Comparison of ENCODE assay signal across 15 cellular contexts in the genomic region with DNA sequence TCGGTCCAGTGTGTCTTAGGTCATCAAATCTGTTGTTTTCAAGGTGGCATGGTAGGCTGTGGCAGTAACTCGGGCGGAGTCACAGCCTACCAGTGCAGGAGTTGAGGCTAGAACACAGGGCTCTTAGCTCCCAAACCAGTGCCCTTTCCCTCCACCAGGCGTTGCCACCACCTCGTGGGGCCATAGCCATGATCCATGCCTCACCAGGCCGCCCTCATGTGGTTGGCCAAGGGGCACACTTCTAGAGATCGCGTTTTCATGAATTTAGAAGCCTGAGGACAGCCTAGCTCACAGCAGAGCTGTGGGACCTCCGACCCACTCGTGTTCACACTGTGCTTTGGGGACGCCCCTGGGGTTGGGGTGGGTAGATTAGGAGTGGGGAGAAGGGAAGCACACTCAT. TPM values are rescaled to one million over a fixed set of nuclear protein-coding genes. Genes with fewer than 3 reads are reported as not detected.
DNase-seq lines count a peak whose midpoint lies in the region; TF ChIP-seq lines count a peak whose summit lies in the region.
"Had no signal": no experiment of that assay in that cellular context is flagged by ENCODE, and none has a peak within 500 bp of the region (broad histone marks: within the 10 kb centered on the region; RNA-seq: fewer than 3 reads in every experiment).

No MANE protein-coding gene starts in this region.

- H3K9ac ChIP-seq in OCI-LY3 (ENCODE audit: low read length) = no peak overlapping the region

- peak; percentile 41 for TF ChIP-seq CTCF in OCI-LY3 (IDR thresholded peaks at IDR 0.05; ENCODE audit: low read depth, low read length)

- POLR2A ChIA-PET in activated CD4-positive, alpha-beta memory T cell treated with anti-CD3 and anti-CD28 coated beads, Interleukin-2, amount 10 ng/mL, durations not matched to agents 7 days and 5 days (lab: Charles Lee) = interaction anchor here (5.0 kb wide), 1 partner anchor 9 kb away, joined by 47 read pairs; a partner anchor contains a TSS
- POLR2A ChIA-PET in activated CD4-positive, alpha-beta memory T cell treated with anti-CD3 and anti-CD28 coated beads for 36 hours (lab: Charles Lee) = interaction anchor here (1.8 kb wide), 1 partner anchor 10 kb away, joined by 7 read pairs; a partner anchor contains a TSS

- peaks cover 52% of the 10 kb centered on the region for H3K36me3 Mint-ChIP-seq in activated CD4-positive, alpha-beta memory T cell treated with anti-CD3 and anti-CD28 coated beads, Interleukin-2, amount 10 ng/mL, durations not matched to agents 7 days and 5 days (ENCODE audit: low read depth)
- H3K36me3 Mint-ChIP-seq in activated CD4-positive, alpha-beta memory T cell treated with anti-CD3 and anti-CD28 coated beads for 36 hours = peaks cover 36% of the 10 kb centered on the region

- no peaks in the 10 kb centered on the region for H3K9me3 ChIP-seq in OCI-LY3 (ENCODE audit: insufficient read depth, low read length)
- H3K9me3 ChIP-seq: BE2C had no signal

- intact Hi-C loops in activated CD4-positive, alpha-beta memory T cell treated with anti-CD3 and anti-CD28 coated beads for 36 hours (cut with micrococcal nuclease) = no loop called here

- no peak overlapping the region for H3K4me2 ChIP-seq in OCI-LY3 (ENCODE audit: low read length)

- H3K79me2 ChIP-seq in OCI-LY3 (ENCODE audit: low read length) = peaks cover 73% of the 10 kb centered on the region

- CTCF ChIA-PET in activated CD4-positive, alpha-beta memory T cell treated with anti-CD3 and anti-CD28 coated beads, Interleukin-2, amount 10 ng/mL, durations not matched to agents 7 days and 5 days (lab: Charles Lee) = no interaction called here
- CTCF ChIA-PET in activated CD4-positive, alpha-beta memory T cell treated with anti-CD3 and anti-CD28 coated beads for 36 hours (lab: Charles Lee) = interaction anchor here (0.6 to 2.3 kb wide), 4 partner anchors 16 to 66 kb away, joined by 3 to 7 read pairs (median 4); no protein-coding TSS in a partner anchor

- H3K4me3 Mint-ChIP-seq in activated CD4-positive, alpha-beta memory T cell treated with anti-CD3 and anti-CD28 coated beads, Interleukin-2, amount 10 ng/mL, durations not matched to agents 7 days and 5 days = no peak overlapping the region
- no peak overlapping the region for H3K4me3 Mint-ChIP-seq in activated CD4-positive, alpha-beta memory T cell treated with anti-CD3 and anti-CD28 coated beads for 36 hours
- H3K4me3 Mint-ChIP-seq: CD8-positive, alpha-beta memory T cell had no signal

- H2AFZ ChIP-seq in OCI-LY3 (ENCODE audit: low read depth, low read length) = no peak overlapping the region

- H3K27me3 ChIP-seq in H7 (ENCODE audit: control insufficient read depth, insufficient read depth, low read length) = no peaks in the 10 kb centered on the region
- H3K27me3 ChIP-seq in OCI-LY3 (ENCODE audit: low read depth, low read length) = no peaks in the 10 kb centered on the region
- H3K27me3 ChIP-seq: BE2C had no signal

- H3K4me1 Mint-ChIP-seq in activated CD4-positive, alpha-beta memory T cell treated with anti-CD3 and anti-CD28 coated beads, Interleukin-2, amount 10 ng/mL, durations not matched to agents 7 days and 5 days = peaks cover 50% of the 10 kb centered on the region
- peaks cover 39% of the 10 kb centered on the region for H3K4me1 Mint-ChIP-seq in activated CD4-positive, alpha-beta memory T cell treated with anti-CD3 and anti-CD28 coated beads for 36 hours (ENCODE audit: low read depth)

- peak overlapping the region; percentile 12 for H3K27ac Mint-ChIP-seq in activated CD4-positive, alpha-beta memory T cell treated with anti-CD3 and anti-CD28 coated beads, Interleukin-2, amount 10 ng/mL, durations not matched to agents 7 days and 5 days
- H3K27ac Mint-ChIP-seq in activated CD4-positive, alpha-beta memory T cell treated with anti-CD3 and anti-CD28 coated beads for 36 hours = no peak overlapping the region

- no peaks in the 10 kb centered on the region for H3K27me3 Mint-ChIP-seq in activated CD4-positive, alpha-beta memory T cell treated with anti-CD3 and anti-CD28 coated beads, Interleukin-2, amount 10 ng/mL, durations not matched to agents 7 days and 5 days
- H3K27me3 Mint-ChIP-seq in activated CD4-positive, alpha-beta memory T cell treated with anti-CD3 and anti-CD28 coated beads for 36 hours = no peaks in the 10 kb centered on the region
- H3K27me3 Mint-ChIP-seq: CD8-positive, alpha-beta memory T cell had no signal

- no peak overlapping the region for H3K4me3 ChIP-seq in H7 (ENCODE audit: insufficient read depth, low read depth, low read length)
- no peak overlapping the region for H3K4me3 ChIP-seq in OCI-LY3 (ENCODE audit: low read length)

- peaks cover 3% of the 10 kb centered on the region for H3K36me3 ChIP-seq in H7 (replicated peaks; ENCODE audit: control insufficient read depth, insufficient read depth, low read length)
- H3K36me3 ChIP-seq in OCI-LY3 (replicated peaks; ENCODE audit: low read depth, low read length) = peaks cover 91% of the 10 kb centered on the region
- H3K36me3 ChIP-seq: BE2C had no signal

- peaks cover 42% of the 10 kb centered on the region for H3K4me1 ChIP-seq in OCI-LY3 (ENCODE audit: low read length)
- H3K4me1 ChIP-seq: BE2C had no signal

- DNase-seq in activated CD4-positive, alpha-beta memory T cell treated with anti-CD3 and anti-CD28 coated beads, Interleukin-2, amount 10 ng/mL, durations not matched to agents 7 days and 5 days = no peak
- no peak for DNase-seq in activated CD4-positive, alpha-beta memory T cell treated with anti-CD3 and anti-CD28 coated beads for 36 hours
- DNase-seq in H7 = peak; percentile 60
- peak; percentile 43 for DNase-seq in iPS-NIHi7 (ENCODE audit: extremely low spot score)
- DNase-seq in D341Med (ENCODE audit: low spot score) = no peak
- DNase-seq in SW480 (ENCODE audit: low spot score) = no peak
- DNase-seq in kidney glomerular epithelial cell (lab: John Stamatoyannopoulos, UW) = no peak
- DNase-seq: BE2C; CD8-positive, alpha-beta memory T cell; NCI-H1417; NCI-H2081; NCI-H226; NCI-H69; T-helper 2 cell had no signal

- peaks cover 79% of the 10 kb centered on the region for H4K20me1 ChIP-seq in OCI-LY3 (ENCODE audit: insufficient read depth, low read length)

- H3K27ac ChIP-seq in OCI-LY3 (ENCODE audit: low read length) = no peak overlapping the region

- H3K9me3 Mint-ChIP-seq in activated CD4-positive, alpha-beta memory T cell treated with anti-CD3 and anti-CD28 coated beads, Interleukin-2, amount 10 ng/mL, durations not matched to agents 7 days and 5 days = no peaks in the 10 kb centered on the region
- no peaks in the 10 kb centered on the region for H3K9me3 Mint-ChIP-seq in activated CD4-positive, alpha-beta memory T cell treated with anti-CD3 and anti-CD28 coated beads for 36 hours
- H3K9me3 Mint-ChIP-seq: CD8-positive, alpha-beta memory T cell had no signal

RNA-seq across cellular contexts. Expression of a gene that starts 10.6 kb away (rescaled TPM):
- 100 to 1,000 TPM; 119 to 129 TPM for total RNA-seq in activated CD4-positive, alpha-beta memory T cell treated with anti-CD3 and anti-CD28 coated beads, Interleukin-2, amount 10 ng/mL, durations not matched to agents 7 days and 5 days
- total RNA-seq in activated CD4-positive, alpha-beta memory T cell treated with anti-CD3 and anti-CD28 coated beads for 36 hours = 100 to 1,000 TPM; 119 to 130 TPM
- total RNA-seq in H7 (2014; rRNA removed; shearing (Covaris generic)) = 17.4 and 26.9 TPM in 2 replicates

Comparison
In these comparisons a context has a peak if more than half of its experiments do, and no peak if none do; other contexts are left out.
1. DNase-seq: peak in H7 (single experiment) and iPS-NIHi7 (single experiment); none in activated CD4-positive, alpha-beta memory T cell treated with anti-CD3 and anti-CD28 coated beads, Interleukin-2, amount 10 ng/mL, durations not matched to agents 7 days and 5 days (single experiment), activated CD4-positive, alpha-beta memory T cell treated with anti-CD3 and anti-CD28 coated beads for 36 hours (single experiment), D341Med (single experiment), SW480 (single experiment) and kidney glomerular epithelial cell (single experiment).